ENCODE assay signal across 1 cellular context in the genomic region with DNA sequence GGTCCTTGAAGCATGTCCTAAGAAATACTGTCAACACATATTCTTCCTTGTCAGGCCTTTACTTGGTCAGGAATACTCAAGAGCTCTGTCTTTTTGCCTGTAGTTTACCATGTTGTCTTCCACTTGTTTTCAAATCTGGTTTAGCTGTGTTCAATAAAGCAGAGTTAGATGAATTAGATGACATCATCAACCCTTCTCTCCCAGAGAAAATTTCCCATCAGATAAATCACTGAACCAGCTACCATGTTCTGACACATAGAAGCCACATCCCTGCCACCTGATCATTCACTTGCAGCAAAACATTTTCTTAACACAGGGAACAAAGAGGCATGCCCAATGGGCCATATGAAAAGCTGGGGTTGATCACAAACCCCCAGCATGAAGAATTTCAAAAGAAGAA.
TF ChIP-seq lines count a peak whose summit lies in the region.

No MANE protein-coding gene starts in this region.

TF ChIP-seq in K562, 482 proteins besides CTCF, POLR2A, EP300 and RAD21:
- TF ChIP-seq, protein P1, sequence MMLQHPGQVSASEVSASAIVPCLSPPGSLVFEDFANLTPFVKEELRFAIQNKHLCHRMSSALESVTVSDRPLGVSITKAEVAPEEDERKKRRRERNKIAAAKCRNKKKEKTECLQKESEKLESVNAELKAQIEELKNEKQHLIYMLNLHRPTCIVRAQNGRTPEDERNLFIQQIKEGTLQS (IDR thresholded peaks at IDR 0.05) = peak; percentile 38
- TF ChIP-seq, protein P1 (CRISPR knock-in tag; conservative IDR thresholded peaks at IDR 0.05) = no peak
- TF ChIP-seq POLR2H (tag; IDR thresholded peaks at IDR 0.05; ENCODE audit: low read depth) = no peak
